21 cellular contexts compared by ENCODE assay signal in the genomic region with DNA sequence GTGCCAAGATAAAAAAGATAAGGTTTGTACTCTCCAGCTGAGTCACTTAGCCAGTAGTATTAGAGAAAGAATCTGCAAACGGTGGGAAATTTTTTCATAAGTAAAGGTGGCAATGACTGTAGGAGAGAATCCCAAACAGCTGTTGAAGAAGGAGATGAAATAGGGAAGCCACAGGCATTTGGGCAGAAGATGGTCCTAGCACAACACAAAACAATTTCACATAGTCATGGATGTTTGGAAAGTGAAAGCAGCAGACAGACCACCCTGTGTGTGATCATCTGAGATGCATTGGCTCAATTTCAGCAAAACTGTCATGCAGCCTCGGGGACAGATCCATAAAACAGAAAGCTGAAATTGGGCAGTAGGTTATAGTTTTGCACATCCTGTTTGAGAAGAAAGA.
DNase-seq lines count a peak whose midpoint lies in the region; ATAC-seq, FAIRE-seq and TF ChIP-seq lines count a peak whose summit lies in the region.
"Had no signal": no experiment of that assay in that cellular context is flagged by ENCODE, and none has a peak within 500 bp of the region (broad histone marks: within the 10 kb centered on the region; RNA-seq: fewer than 3 reads in every experiment).

No MANE protein-coding gene starts in this region.

- H3K27ac ChIP-seq in astrocyte (ENCODE audit: low read depth, low read length) (no peak overlapping the region), neuronal stem cell (replicated peaks; ENCODE audit: low read length) (no peak overlapping the region)
- H3K27ac ChIP-seq: foreskin keratinocyte, prostate gland, spleen had no signal

- no peaks in the 10 kb centered on the region for H3K9me2 ChIP-seq in Loucy (replicated peaks; ENCODE audit: low read depth, low read length)

- no peaks in the 10 kb centered on the region for H3K79me2 ChIP-seq in Loucy (ENCODE audit: insufficient read depth, low read length)
- H3K79me2 ChIP-seq in astrocyte (ENCODE audit: insufficient read depth, low read length), result no peaks in the 10 kb centered on the region

- H3K18ac ChIP-seq in neuronal stem cell (ENCODE audit: low read length), result no peak overlapping the region

- H3K36me3 ChIP-seq in BE2C (no peaks in the 10 kb centered on the region), Loucy (ENCODE audit: insufficient read depth, low read length) (no peaks in the 10 kb centered on the region), astrocyte (ENCODE audit: insufficient read depth, low read length) (no peaks in the 10 kb centered on the region), neuronal stem cell (replicated peaks in 1 of 2; ENCODE audit: control insufficient read depth in 2 of 2, insufficient read depth in 2 of 2, low read length in 2 of 2) (no peaks in the 10 kb centered on the region)
- H3K36me3 ChIP-seq: prostate gland, spleen had no signal

- H3K4me3 ChIP-seq in BE2C (ENCODE audit: low read depth, low read length) (peak overlapping the region; percentile 17), Loucy (ENCODE audit: low read length, poor library complexity, severe bottlenecking) (peak overlapping the region; percentile 65), astrocyte (ENCODE audit: insufficient read depth, low read depth, low read length) (no peak overlapping the region), neuronal stem cell (ENCODE audit: low read length in 2 of 2) (no peak overlapping the region)
- H3K4me3 ChIP-seq: prostate gland, spleen had no signal

- no peaks in the 10 kb centered on the region for H3K27me3 Mint-ChIP-seq in astrocyte (ENCODE audit: low read depth, unreplicated experiment)

- H3K23ac ChIP-seq in neuronal stem cell (ENCODE audit: low read depth, low read length, poor library complexity), result no peak overlapping the region

- H2BK120ac ChIP-seq in neuronal stem cell (ENCODE audit: low read depth, low read length), result no peak overlapping the region

- no peak for ATAC-seq in HG02885 (IDR thresholded peaks at IDR 0.05; ENCODE audit: poor library complexity, unreplicated experiment)
- ATAC-seq: activated T-cell treated with anti-CD3 and anti-CD28 coated beads, Interleukin-2, amount 50 U/mL, for 4 hours; CD8-positive, alpha-beta T cell; foreskin keratinocyte had no signal

- no peak overlapping the region for H4K91ac ChIP-seq in neuronal stem cell (ENCODE audit: low read depth, low read length, poor library complexity)

- no peak overlapping the region for H3K4me3 Mint-ChIP-seq in astrocyte (ENCODE audit: unreplicated experiment)
- H3K4me3 Mint-ChIP-seq: activated T-cell treated with anti-CD3 and anti-CD28 coated beads, Interleukin-2, amount 50 U/mL, for 4 hours; CD8-positive, alpha-beta T cell; nephron had no signal

- no CpG with 5 or more reads among the region's 2 CpGs for WGBS in neuronal stem cell (ENCODE audit: extremely low coverage in 2 of 2, insufficient read length in 2 of 2, insufficient replicate concordance in 1 of 2), 2 donors

- FAIRE-seq in astrocyte (lab: Jason Lieb, UNC), result no peak
- FAIRE-seq: GM18507 had no signal

- H2AFZ ChIP-seq in Loucy (ENCODE audit: low read length) (peak overlapping the region; percentile 86), astrocyte (ENCODE audit: low read depth, low read length) (no peak overlapping the region), neuronal stem cell (ENCODE audit: low read length) (peak overlapping the region; percentile 47)

- no peak overlapping the region for H2AK5ac ChIP-seq in neuronal stem cell (ENCODE audit: low read depth, low read length)

- 0 out of 2 replicates have a peak, but pooled peaks cover 8% of the 10 kb centered on the region for H3K4me1 ChIP-seq in BE2C
- H3K4me1 ChIP-seq in Loucy (ENCODE audit: insufficient read depth, low read length, poor library complexity, severe bottlenecking), result peaks cover 20% of the 10 kb centered on the region
- H3K4me1 ChIP-seq in astrocyte (ENCODE audit: insufficient read depth, low read length), result no peaks in the 10 kb centered on the region
- H3K4me1 ChIP-seq in neuronal stem cell (ENCODE audit: control insufficient read depth in 2 of 2, insufficient read depth in 1 of 2, low read depth in 1 of 2, low read length in 2 of 2), result no peaks in the 10 kb centered on the region
- H3K4me1 ChIP-seq: foreskin keratinocyte, prostate gland, spleen had no signal

- H3K4me1 Mint-ChIP-seq in astrocyte (ENCODE audit: low read depth, unreplicated experiment), result peaks cover 15% of the 10 kb centered on the region

- no peaks in the 10 kb centered on the region for H3K79me1 ChIP-seq in neuronal stem cell (ENCODE audit: low read depth, low read length)

- H3K4ac ChIP-seq in neuronal stem cell (ENCODE audit: low read length), result no peak overlapping the region

- H3K27me3 ChIP-seq in BE2C, result no peaks in the 10 kb centered on the region
- H3K27me3 ChIP-seq in Loucy (ENCODE audit: insufficient read depth, low read length, poor library complexity, severe bottlenecking), result no peaks in the 10 kb centered on the region
- H3K27me3 ChIP-seq in astrocyte (ENCODE audit: insufficient read depth, low read length), result no peaks in the 10 kb centered on the region
- H3K27me3 ChIP-seq in neuronal stem cell (ENCODE audit: control insufficient read depth in 3 of 3, insufficient read depth in 3 of 3, low read depth in 1 of 3, low read length in 3 of 3), result no peaks in the 10 kb centered on the region
- H3K27me3 ChIP-seq: foreskin keratinocyte, spleen had no signal

- no peaks in the 10 kb centered on the region for H3K36me3 Mint-ChIP-seq in astrocyte (ENCODE audit: low read depth, unreplicated experiment)
- H3K36me3 Mint-ChIP-seq: CD8-positive, alpha-beta T cell had no signal

- no peak overlapping the region for H3K14ac ChIP-seq in neuronal stem cell (ENCODE audit: low read length)

- H3K4me2 ChIP-seq in Loucy (ENCODE audit: low read depth, low read length, poor library complexity, severe bottlenecking) (peak overlapping the region; percentile 68), astrocyte (ENCODE audit: low read length) (peak overlapping the region; percentile 44), neuronal stem cell (ENCODE audit: insufficient read depth, low read length, poor library complexity, severe bottlenecking) (no peak overlapping the region)

- H4K8ac ChIP-seq in neuronal stem cell (ENCODE audit: low read depth, low read length), result no peak overlapping the region

- peak overlapping the region; percentile 46 for H3K9ac ChIP-seq in Loucy (ENCODE audit: low read depth, low read length, poor library complexity, severe bottlenecking)
- no peak overlapping the region for H3K9ac ChIP-seq in astrocyte (ENCODE audit: low read length)
- H3K9ac ChIP-seq in neuronal stem cell (ENCODE audit: low read depth, low read length, poor library complexity), result no peak overlapping the region

- TF ChIP-seq CTCF in BE2C (IDR thresholded peaks at IDR 0.05; ENCODE audit: low read depth, low read length) (no peak), Loucy (conservative IDR thresholded peaks at IDR 0.05; ENCODE audit: low read length) (no peak), astrocyte (IDR thresholded peaks at IDR 0.05; ENCODE audit: insufficient read depth, low read depth, low read length) (no peak), GM13977 (IDR thresholded peaks at IDR 0.05; ENCODE audit: extremely low read depth, insufficient read depth, missing control alignments) (no peak)

- no peak overlapping the region for H2BK5ac ChIP-seq in neuronal stem cell (ENCODE audit: low read length)

- H2BK15ac ChIP-seq in neuronal stem cell (ENCODE audit: low read length), result no peak overlapping the region

- no peaks in the 10 kb centered on the region for H3K9me3 Mint-ChIP-seq in astrocyte (ENCODE audit: unreplicated experiment)
- H3K9me3 Mint-ChIP-seq: nephron had no signal

- H2BK12ac ChIP-seq in neuronal stem cell (ENCODE audit: low read length), result no peak overlapping the region

- H3K27ac Mint-ChIP-seq in astrocyte (ENCODE audit: unreplicated experiment), result no peak overlapping the region
- H3K27ac Mint-ChIP-seq: CD8-positive, alpha-beta T cell had no signal

- H3F3A ChIP-seq in Loucy (ENCODE audit: low read depth), result no peaks in the 10 kb centered on the region

- DNase-seq in BE2C (no peak), astrocyte (ENCODE audit: low read depth) (peak; percentile 10), neuronal stem cell (ENCODE audit: low spot score) (no peak), NCI-H524 treated with DMSO at 0.1 percent for 48 hours (lab: John Stamatoyannopoulos, UW) (no peak), NCI-H2107 (lab: John Stamatoyannopoulos, UW) (no peak), GM13977 (ENCODE audit: low spot score) (no peak)
- DNase-seq: activated naive CD4-positive, alpha-beta T cell treated with anti-CD3 and anti-CD28 coated beads, Interleukin-2, amount 50 U/mL, for 16 hours; activated T-cell treated with anti-CD3 and anti-CD28 coated beads, Interleukin-2, amount 50 U/mL, for 4 hours; CD8-positive, alpha-beta T cell; cortex of kidney; DMS79 treated with DMSO at 0.1 percent for 48 hours; foreskin keratinocyte; NCI-H1105 treated with DMSO at 0.1 percent for 48 hours; NCI-H524; spleen; T-helper 9 cell had no signal

- H3K9me3 ChIP-seq in BE2C (no peaks in the 10 kb centered on the region), Loucy (ENCODE audit: insufficient read depth, low read depth, low read length) (no peaks in the 10 kb centered on the region), astrocyte (ENCODE audit: insufficient read depth, low read depth, low read length) (no peaks in the 10 kb centered on the region), neuronal stem cell (replicated peaks in 1 of 2; ENCODE audit: control insufficient read depth in 2 of 2, insufficient read depth in 1 of 2, low read depth in 1 of 2, low read length in 2 of 2) (no peaks in the 10 kb centered on the region)
- H3K9me3 ChIP-seq: prostate gland, spleen had no signal

- H4K20me1 ChIP-seq in Loucy (ENCODE audit: insufficient read depth, low read length, poor library complexity, severe bottlenecking), result no peaks in the 10 kb centered on the region
- H4K20me1 ChIP-seq in astrocyte (ENCODE audit: insufficient read depth, low read length), result no peaks in the 10 kb centered on the region

- in situ Hi-C loops in GM13977 (cut with MboI; ENCODE audit: low pct_unique_long_range_greater_than_20kb, low sequenced_read_pairs, unreplicated experiment), result no loop called here

Comparison
In these comparisons a context has a peak if more than half of its experiments do, and no peak if none do; other contexts are left out.
1. H3K4me3 ChIP-seq: peak in BE2C (single experiment) and Loucy (single experiment); none in astrocyte (single experiment) and neuronal stem cell (0 of 2).